ENCODE assay signal across 40 cellular contexts in genomic region chr6:69832558-69832957, GRCh38. TPM values are rescaled to one million over a fixed set of nuclear protein-coding genes. Genes with fewer than 3 reads are reported as not detected.
"Had no signal": no experiment of that assay in that cellular context is flagged by ENCODE, and none has a peak within 500 bp of the region (broad histone marks: within the 10 kb centered on the region; RNA-seq: fewer than 3 reads in every experiment).

No MANE protein-coding gene starts in this region.

- H3K27me3 ChIP-seq: adrenal gland, ascending aorta, body of pancreas, brain microvascular endothelial cell, breast epithelium, cardiac muscle cell had no signal

- H3K27ac ChIP-seq: adrenal gland, ascending aorta, body of pancreas, brain microvascular endothelial cell, breast epithelium, cardiac muscle cell had no signal

- H3K4me1 Mint-ChIP-seq: activated naive CD4-positive, alpha-beta T cell treated with anti-CD3 and anti-CD28 coated beads, Interleukin-2, amount 10 ng/mL, durations not matched to agents 7 days and 5 days had no signal

- H3K9me3 Mint-ChIP-seq: activated naive CD4-positive, alpha-beta T cell treated with anti-CD3 and anti-CD28 coated beads for 36 hours; activated naive CD4-positive, alpha-beta T cell treated with anti-CD3 and anti-CD28 coated beads, Interleukin-2, amount 10 ng/mL, durations not matched to agents 7 days and 5 days; activated naive CD4-positive, alpha-beta T cell treated with anti-CD3 and anti-CD28 coated beads, Interleukin-2, amount 50 U/mL, for 24 hours; activated naive CD4-positive, alpha-beta T cell treated with anti-CD3 and anti-CD28 coated beads, Interleukin-2, amount 50 U/mL, for 72 hours; activated naive CD8-positive, alpha-beta T cell treated with anti-CD3 and anti-CD28 coated beads for 36 hours; activated naive CD8-positive, alpha-beta T cell treated with anti-CD3 and anti-CD28 coated beads, Interleukin-2, amount 10 ng/mL, durations not matched to agents 7 days and 5 days; activated naive CD8-positive, alpha-beta T cell treated with anti-CD3 and anti-CD28 coated beads, Interleukin-2, amount 50 U/mL, for 24 hours; activated T-cell treated with anti-CD3 and anti-CD28 coated beads, Interleukin-2, amount 50 U/mL, for 24 hours; activated T-cell treated with anti-CD3 and anti-CD28 coated beads, Interleukin-2, amount 50 U/mL, for 4 hours; activated T-cell treated with anti-CD3 and anti-CD28 coated beads, Interleukin-2, amount 50 U/mL, for 72 hours; activated T-helper 1 cell treated with anti-CD3 and anti-CD28 coated beads, Interleukin-12 subunit alpha, Interleukin-12 subunit beta, Interleukin-2, Interleukin-4 antibody, amounts not matched to agents 30 ng/mL and 10 ng/mL and 1 ng/mL, durations not matched to agents 14 hours and 24 hours and 36 hours; activated T-helper 17 cell treated with anti-CD3 and anti-CD28 coated beads, Interleukin-2, amount 50 U/mL, for 72 hours; activated T-helper 2 cell treated with anti-CD3 and anti-CD28 coated beads, Interferon-gamma antibody, Interleukin-2, Interleukin-4, amounts not matched to agents 10 μg/mL and 5 μg/mL and 100 μg/mL, durations not matched to agents 14 hours and 24 hours and 36 hours; brain; central memory CD8-positive, alpha-beta T cell had no signal

- H3K27me3 Mint-ChIP-seq: activated naive CD4-positive, alpha-beta T cell treated with anti-CD3 and anti-CD28 coated beads, Interleukin-2, amount 10 ng/mL, durations not matched to agents 7 days and 5 days; activated T-helper 17 cell treated with anti-CD3 and anti-CD28 coated beads, Interleukin-2, amount 50 U/mL, for 72 hours had no signal

- H3K36me3 ChIP-seq: adrenal gland, ascending aorta, brain microvascular endothelial cell, breast epithelium, cardiac muscle cell had no signal

- FAIRE-seq: astrocyte, bronchial epithelial cell had no signal

- DNase-seq: activated effector memory CD4-positive, alpha-beta T cell treated with anti-CD3 and anti-CD28 coated beads, Interleukin-2, amount 50 U/mL, for 16 hours; activated effector memory CD4-positive, alpha-beta T cell treated with Interleukin-2 at 50 U/mL for 16 hours; activated gamma-delta T cell; activated gamma-delta T cell treated with Interleukin-2 at 50 U/mL for 16 hours; activated naive CD4-positive, alpha-beta T cell; activated naive CD4-positive, alpha-beta T cell treated with anti-CD3 and anti-CD28 coated beads for 36 hours; activated naive CD4-positive, alpha-beta T cell treated with anti-CD3 and anti-CD28 coated beads, Interleukin-2, amount 10 ng/mL, durations not matched to agents 7 days and 5 days; activated naive CD4-positive, alpha-beta T cell treated with anti-CD3 and anti-CD28 coated beads, Interleukin-2, amount 50 U/mL, for 16 hours; activated naive CD4-positive, alpha-beta T cell treated with Interleukin-2 at 50 U/mL for 16 hours; activated naive CD8-positive, alpha-beta T cell treated with anti-CD3 and anti-CD28 coated beads for 36 hours; activated naive CD8-positive, alpha-beta T cell treated with anti-CD3 and anti-CD28 coated beads, Interleukin-2, amount 10 ng/mL, durations not matched to agents 7 days and 5 days; activated naive CD8-positive, alpha-beta T cell treated with anti-CD3 and anti-CD28 coated beads, Interleukin-2, amount 50 U/mL, for 24 hours; activated T-cell treated with anti-CD3 and anti-CD28 coated beads, Interleukin-2, amount 50 U/mL, for 1 hour; activated T-cell treated with anti-CD3 and anti-CD28 coated beads, Interleukin-2, amount 50 U/mL, for 24 hours; activated T-cell treated with anti-CD3 and anti-CD28 coated beads, Interleukin-2, amount 50 U/mL, for 4 hours; activated T-cell treated with anti-CD3 and anti-CD28 coated beads, Interleukin-2, amount 50 U/mL, for 48 hours; activated T-cell treated with anti-CD3 and anti-CD28 coated beads, Interleukin-2, amount 50 U/mL, for 72 hours; adrenal gland; amniotic stem cell; amygdala; anterior cingulate cortex; aorta; body of pancreas; brain microvascular endothelial cell; caudate nucleus; central memory CD4-positive, alpha-beta T cell; cerebellar nuclear complex had no signal

- H3K9me3 ChIP-seq: adrenal gland, ascending aorta, body of pancreas, breast epithelium had no signal

- H3K4me3 Mint-ChIP-seq: activated naive CD4-positive, alpha-beta T cell treated with anti-CD3 and anti-CD28 coated beads for 36 hours; activated naive CD4-positive, alpha-beta T cell treated with anti-CD3 and anti-CD28 coated beads, Interleukin-2, amount 10 ng/mL, durations not matched to agents 7 days and 5 days; activated naive CD4-positive, alpha-beta T cell treated with anti-CD3 and anti-CD28 coated beads, Interleukin-2, amount 50 U/mL, for 24 hours; activated naive CD8-positive, alpha-beta T cell; activated naive CD8-positive, alpha-beta T cell treated with anti-CD3 and anti-CD28 coated beads for 36 hours; activated naive CD8-positive, alpha-beta T cell treated with anti-CD3 and anti-CD28 coated beads, Interleukin-2, amount 10 ng/mL, durations not matched to agents 7 days and 5 days; activated naive CD8-positive, alpha-beta T cell treated with anti-CD3 and anti-CD28 coated beads, Interleukin-2, amount 50 U/mL, for 24 hours; activated T-cell treated with anti-CD3 and anti-CD28 coated beads, Interleukin-2, amount 50 U/mL, for 24 hours; activated T-cell treated with anti-CD3 and anti-CD28 coated beads, Interleukin-2, amount 50 U/mL, for 4 hours; activated T-cell treated with anti-CD3 and anti-CD28 coated beads, Interleukin-2, amount 50 U/mL, for 72 hours; activated T-helper 1 cell treated with anti-CD3 and anti-CD28 coated beads, Interleukin-12 subunit alpha, Interleukin-12 subunit beta, Interleukin-2, Interleukin-4 antibody, amounts not matched to agents 30 ng/mL and 10 ng/mL and 1 ng/mL, durations not matched to agents 14 hours and 24 hours and 36 hours; activated T-helper 17 cell treated with anti-CD3 and anti-CD28 coated beads, Interleukin-2, amount 50 U/mL, for 72 hours; brain; central memory CD8-positive, alpha-beta T cell had no signal

- H3K36me3 Mint-ChIP-seq: activated naive CD4-positive, alpha-beta T cell treated with anti-CD3 and anti-CD28 coated beads, Interleukin-2, amount 10 ng/mL, durations not matched to agents 7 days and 5 days; activated naive CD4-positive, alpha-beta T cell treated with anti-CD3 and anti-CD28 coated beads, Interleukin-2, amount 50 U/mL, for 24 hours; activated naive CD4-positive, alpha-beta T cell treated with anti-CD3 and anti-CD28 coated beads, Interleukin-2, amount 50 U/mL, for 72 hours; activated naive CD8-positive, alpha-beta T cell treated with anti-CD3 and anti-CD28 coated beads for 36 hours; activated naive CD8-positive, alpha-beta T cell treated with anti-CD3 and anti-CD28 coated beads, Interleukin-2, amount 10 ng/mL, durations not matched to agents 7 days and 5 days; brain had no signal

- ATAC-seq: activated naive CD4-positive, alpha-beta T cell treated with anti-CD3 and anti-CD28 coated beads, Interleukin-2, amount 50 U/mL, for 72 hours; activated naive CD8-positive, alpha-beta T cell treated with anti-CD3 and anti-CD28 coated beads, Interleukin-2, amount 50 U/mL, for 24 hours; activated T-cell treated with anti-CD3 and anti-CD28 coated beads, Interleukin-2, amount 50 U/mL, for 4 hours; activated T-cell treated with anti-CD3 and anti-CD28 coated beads, Interleukin-2, amount 50 U/mL, for 72 hours; activated T-helper 17 cell treated with anti-CD3 and anti-CD28 coated beads, Interleukin-2, amount 50 U/mL, for 72 hours; body of pancreas had no signal

- H3K27ac Mint-ChIP-seq: activated naive CD4-positive, alpha-beta T cell treated with anti-CD3 and anti-CD28 coated beads for 36 hours; activated naive CD4-positive, alpha-beta T cell treated with anti-CD3 and anti-CD28 coated beads, Interleukin-2, amount 10 ng/mL, durations not matched to agents 7 days and 5 days; activated naive CD4-positive, alpha-beta T cell treated with anti-CD3 and anti-CD28 coated beads, Interleukin-2, amount 50 U/mL, for 24 hours; activated naive CD4-positive, alpha-beta T cell treated with anti-CD3 and anti-CD28 coated beads, Interleukin-2, amount 50 U/mL, for 72 hours; activated naive CD8-positive, alpha-beta T cell; activated naive CD8-positive, alpha-beta T cell treated with anti-CD3 and anti-CD28 coated beads for 36 hours; activated naive CD8-positive, alpha-beta T cell treated with anti-CD3 and anti-CD28 coated beads, Interleukin-2, amount 10 ng/mL, durations not matched to agents 7 days and 5 days; activated naive CD8-positive, alpha-beta T cell treated with anti-CD3 and anti-CD28 coated beads, Interleukin-2, amount 50 U/mL, for 24 hours; activated T-cell treated with anti-CD3 and anti-CD28 coated beads, Interleukin-2, amount 50 U/mL, for 24 hours; activated T-cell treated with anti-CD3 and anti-CD28 coated beads, Interleukin-2, amount 50 U/mL, for 72 hours; activated T-helper 1 cell treated with anti-CD3 and anti-CD28 coated beads, Interleukin-12 subunit alpha, Interleukin-12 subunit beta, Interleukin-2, Interleukin-4 antibody, amounts not matched to agents 30 ng/mL and 10 ng/mL and 1 ng/mL, durations not matched to agents 14 hours and 24 hours and 36 hours; activated T-helper 17 cell treated with anti-CD3 and anti-CD28 coated beads, Interleukin-2, amount 50 U/mL, for 72 hours; activated T-helper 2 cell treated with anti-CD3 and anti-CD28 coated beads, Interferon-gamma antibody, Interleukin-2, Interleukin-4, amounts not matched to agents 10 μg/mL and 5 μg/mL and 100 μg/mL, durations not matched to agents 14 hours and 24 hours and 36 hours; brain had no signal

- H3K4me3 ChIP-seq: adrenal gland, ascending aorta, body of pancreas, breast epithelium, cardiac muscle cell had no signal

- H3K4me1 ChIP-seq: ascending aorta, breast epithelium had no signal

RNA-seq across cellular contexts. Expression of gene COL19A1, which starts 33.8 kb away (rescaled TPM):
- total RNA-seq: activated T-helper 1 cell treated with anti-CD3 and anti-CD28 coated beads, Interleukin-12 subunit alpha, Interleukin-12 subunit beta, Interleukin-2, Interleukin-4 antibody, amounts not matched to agents 30 ng/mL and 10 ng/mL and 1 ng/mL, durations not matched to agents 14 hours and 24 hours and 36 hours; ascending aorta; bronchial epithelial cell had no signal
- polyA plus RNA-seq: aorta had no signal
